ENCODE assay signal across 8 cellular contexts in genomic region chr3:59934560-59934959, GRCh38.
DNase-seq lines count a peak whose midpoint lies in the region; ATAC-seq and TF ChIP-seq lines count a peak whose summit lies in the region.
"Not testable (repeated sequence)": the region's sequence is repeated elsewhere in the genome, so short reads cannot be mapped to it uniquely, and the experiment has no call there.

No MANE protein-coding gene starts in this region.

- peak; percentile 14 for ATAC-seq in GM18909 (IDR thresholded peaks at IDR 0.05; ENCODE audit: poor library complexity, unreplicated experiment)
- ATAC-seq in GM21515 (IDR thresholded peaks at IDR 0.05; ENCODE audit: unreplicated experiment): peak; percentile 10
- ATAC-seq in HG02870 (IDR thresholded peaks at IDR 0.05; ENCODE audit: unreplicated experiment): peak; percentile 18
- ATAC-seq in HG03520 (IDR thresholded peaks at IDR 0.05; ENCODE audit: unreplicated experiment): peak; percentile 8
- ATAC-seq in stimulated activated effector memory CD8-positive, alpha-beta T cell treated with anti-CD3 and anti-CD28 coated beads, Interleukin-12 subunit alpha, Interleukin-12 subunit beta, amount 100 ng/mL, for 72 hours: peak; percentile 29

- H3K27ac Mint-ChIP-seq in activated T-cell treated with anti-CD3 and anti-CD28 coated beads, Interleukin-2, amount 50 U/mL, for 24 hours: peak overlapping the region; percentile 81
- peak overlapping the region; percentile 61 for H3K27ac Mint-ChIP-seq in activated naive CD8-positive, alpha-beta T cell
- H3K27ac Mint-ChIP-seq in stimulated activated effector memory CD8-positive, alpha-beta T cell treated with anti-CD3 and anti-CD28 coated beads, Interleukin-12 subunit alpha, Interleukin-12 subunit beta, amount 100 ng/mL, for 72 hours: not testable (repeated sequence)

- H3K4me3 Mint-ChIP-seq in activated T-cell treated with anti-CD3 and anti-CD28 coated beads, Interleukin-2, amount 50 U/mL, for 24 hours: peak overlapping the region; percentile 13
- not testable (repeated sequence) for H3K4me3 Mint-ChIP-seq in activated naive CD8-positive, alpha-beta T cell; stimulated activated effector memory CD8-positive, alpha-beta T cell treated with anti-CD3 and anti-CD28 coated beads, Interleukin-12 subunit alpha, Interleukin-12 subunit beta, amount 100 ng/mL, for 72 hours

- TF ChIP-seq CTCF in GM12865 (IDR thresholded peaks at IDR 0.05; ENCODE audit: insufficient read depth, low read depth, low read length, missing control alignments): not testable (repeated sequence)

- not testable (repeated sequence) for H3K27me3 Mint-ChIP-seq in activated T-cell treated with anti-CD3 and anti-CD28 coated beads, Interleukin-2, amount 50 U/mL, for 24 hours; activated naive CD8-positive, alpha-beta T cell

- peak; percentile 40 for DNase-seq in GM12865 (ENCODE audit: low read depth)
- not testable (repeated sequence) for DNase-seq in activated T-cell treated with anti-CD3 and anti-CD28 coated beads, Interleukin-2, amount 50 U/mL, for 24 hours; stimulated activated effector memory CD8-positive, alpha-beta T cell treated with anti-CD3 and anti-CD28 coated beads, Interleukin-12 subunit alpha, Interleukin-12 subunit beta, amount 100 ng/mL, for 72 hours (ENCODE audit: low spot score in 2 of 2)

- peaks cover 65% of the 10 kb centered on the region for H3K4me1 Mint-ChIP-seq in activated T-cell treated with anti-CD3 and anti-CD28 coated beads, Interleukin-2, amount 50 U/mL, for 24 hours (ENCODE audit: low read depth)
- peaks cover 71% of the 10 kb centered on the region for H3K4me1 Mint-ChIP-seq in activated naive CD8-positive, alpha-beta T cell (ENCODE audit: low read depth)
- H3K4me1 Mint-ChIP-seq in stimulated activated effector memory CD8-positive, alpha-beta T cell treated with anti-CD3 and anti-CD28 coated beads, Interleukin-12 subunit alpha, Interleukin-12 subunit beta, amount 100 ng/mL, for 72 hours: peaks cover 16% of the 10 kb centered on the region

- not testable (repeated sequence) for H3K4me3 ChIP-seq in GM12865 (ENCODE audit: low read depth, low read length)

- not testable (repeated sequence) for H3K9me3 Mint-ChIP-seq in activated T-cell treated with anti-CD3 and anti-CD28 coated beads, Interleukin-2, amount 50 U/mL, for 24 hours; activated naive CD8-positive, alpha-beta T cell (ENCODE audit: low read depth); stimulated activated effector memory CD8-positive, alpha-beta T cell treated with anti-CD3 and anti-CD28 coated beads, Interleukin-12 subunit alpha, Interleukin-12 subunit beta, amount 100 ng/mL, for 72 hours

- H3K36me3 Mint-ChIP-seq in activated T-cell treated with anti-CD3 and anti-CD28 coated beads, Interleukin-2, amount 50 U/mL, for 24 hours (ENCODE audit: low read depth); stimulated activated effector memory CD8-positive, alpha-beta T cell treated with anti-CD3 and anti-CD28 coated beads, Interleukin-12 subunit alpha, Interleukin-12 subunit beta, amount 100 ng/mL, for 72 hours: not testable (repeated sequence)
- H3K36me3 Mint-ChIP-seq in activated naive CD8-positive, alpha-beta T cell: peaks cover 15% of the 10 kb centered on the region
